In genomic region chr1:163970699-163971098, GRCh38 we compare ENCODE assay signal across 22 cellular contexts.
DNase-seq lines count a peak whose midpoint lies in the region; TF ChIP-seq lines count a peak whose summit lies in the region.
"Had no signal": no experiment of that assay in that cellular context is flagged by ENCODE, and none has a peak within 500 bp of the region (broad histone marks: within the 10 kb centered on the region; RNA-seq: fewer than 3 reads in every experiment).

No MANE protein-coding gene starts in this region.

- POLR2A ChIA-PET in A673 (lab: Charles Lee; ENCODE audit: low non-redundant PET), result no interaction called here

- CTCF ChIA-PET in A673 (lab: Charles Lee), result no interaction called here

- no TSS peak for BruUV-seq in A673 (replicated peaks; lab: Mats Ljungman, UMichigan)

- WGBS in thyroid gland, 2 donors, result 65 to 76% methylated on average over 4 of the region's 4 CpGs

- intact Hi-C loops in thyroid gland (cut with DNase I) (no loop called here), A673 (cut with micrococcal nuclease; ENCODE audit: unreplicated experiment) (no loop called here)

- H3K27ac ChIP-seq in thyroid gland (no peak overlapping the region), A673 (ENCODE audit: low read depth, low read length, poor library complexity, severe bottlenecking) (no peak overlapping the region)
- H3K27ac ChIP-seq: ascending aorta, C4-2B, esophagus squamous epithelium, lower lobe of right lung, ovary, right atrium auricular region had no signal

- H3K9me3 ChIP-seq in thyroid gland (no peaks in the 10 kb centered on the region), A673 (ENCODE audit: low read depth, low read length, poor library complexity, severe bottlenecking) (no peaks in the 10 kb centered on the region)
- H3K9me3 ChIP-seq: esophagus squamous epithelium, lower lobe of right lung, MG63, mucosa of descending colon, ovary, right atrium auricular region had no signal

- DNase-seq in NCI-H345 (lab: John Stamatoyannopoulos, UW), result peak; percentile 5
- DNase-seq in NCI-H345 treated with DMSO at 0.1 percent for 48 hours (lab: John Stamatoyannopoulos, UW; ENCODE audit: unreplicated experiment), result no peak
- DNase-seq in astrocyte of the hippocampus (ENCODE audit: low read depth, low spot score), result peak; percentile 4
- peak; percentile 6 for DNase-seq in iris pigment epithelial cell (ENCODE audit: low read depth)
- DNase-seq in thyroid gland, result no peak
- no peak for DNase-seq in A673 (ENCODE audit: low spot score)
- DNase-seq in activated CD4-positive, CD25-positive, alpha-beta regulatory T cell treated with anti-CD3 and anti-CD28 coated beads, Interleukin-2, amount 50 U/mL, for 72 hours, result no peak
- DNase-seq: activated CD8-positive, alpha-beta T cell treated with anti-CD3 and anti-CD28 coated beads for 36 hours; central memory CD4-positive, alpha-beta T cell; esophagus squamous epithelium; islet precursor cell; KBM-7; lower lobe of right lung; MG63; mucosa of descending colon; NCI-H226; NCI-H82; ovary; T-helper 17 cell had no signal

- H3K36me3 ChIP-seq in thyroid gland (no peaks in the 10 kb centered on the region), A673 (ENCODE audit: insufficient read depth, low read length, poor library complexity, severe bottlenecking) (no peaks in the 10 kb centered on the region)
- H3K36me3 ChIP-seq: ascending aorta, esophagus squamous epithelium, lower lobe of right lung, MG63, ovary, right atrium auricular region had no signal

- no peaks in the 10 kb centered on the region for H3K4me1 ChIP-seq in thyroid gland
- H3K4me1 ChIP-seq in A673 (ENCODE audit: insufficient read depth, low read length, poor library complexity, severe bottlenecking), result no peaks in the 10 kb centered on the region
- H3K4me1 ChIP-seq: ascending aorta, esophagus squamous epithelium, lower lobe of right lung, right atrium auricular region had no signal

- H3K27me3 ChIP-seq in thyroid gland (no peaks in the 10 kb centered on the region), A673 (replicated peaks; ENCODE audit: insufficient read depth, low read depth, low read length, poor library complexity) (no peaks in the 10 kb centered on the region)
- H3K27me3 ChIP-seq: ascending aorta, esophagus squamous epithelium, MG63, ovary, right atrium auricular region had no signal

- H3K4me3 ChIP-seq in thyroid gland (replicated peaks in 1 of 3) (no peak overlapping the region), A673 (ENCODE audit: low read depth, low read length, poor library complexity, severe bottlenecking) (no peak overlapping the region)
- H3K4me3 ChIP-seq: ascending aorta, esophagus squamous epithelium, lower lobe of right lung, MG63, mucosa of descending colon, ovary, right atrium auricular region had no signal

- no peak for TF ChIP-seq POLR2A in thyroid gland (IDR thresholded peaks at IDR 0.05)

- TF ChIP-seq CTCF in thyroid gland (IDR thresholded peaks at IDR 0.05) (no peak), A673 (conservative IDR thresholded peaks at IDR 0.05; ENCODE audit: low read depth, low read length) (no peak)

Comparison
In these comparisons a context has a peak if more than half of its experiments do, and no peak if none do; other contexts are left out.
1. DNase-seq: peak in NCI-H345 (single experiment), astrocyte of the hippocampus (single experiment) and iris pigment epithelial cell (single experiment); none in NCI-H345 treated with DMSO at 0.1 percent for 48 hours (single experiment), thyroid gland (0 of 2), A673 (single experiment) and activated CD4-positive, CD25-positive, alpha-beta regulatory T cell treated with anti-CD3 and anti-CD28 coated beads, Interleukin-2, amount 50 U/mL, for 72 hours (single experiment).